ENCODE assay signal across 25 cellular contexts in genomic region chr3:50353231-50354004, GRCh38. TPM values are rescaled to one million over a fixed set of nuclear protein-coding genes. Genes with fewer than 3 reads are reported as not detected.
A peak's percentile ranks its signal among the peaks of the same experiment; 100 is the strongest.
DNase-seq lines count a peak whose midpoint lies in the region; ATAC-seq, FAIRE-seq and TF ChIP-seq lines count a peak whose summit lies in the region.
"Had no signal": no experiment of that assay in that cellular context is flagged by ENCODE, and none has a peak within 500 bp of the region (broad histone marks: within the 10 kb centered on the region; RNA-seq: fewer than 3 reads in every experiment).

No MANE protein-coding gene starts in this region.

- no peak overlapping the region for H2BK12ac ChIP-seq in neuronal stem cell (ENCODE audit: low read length)

- no peak overlapping the region for H3K4me3 ChIP-seq in BLaER1
- no peak overlapping the region for H3K4me3 ChIP-seq in GM23248
- H3K4me3 ChIP-seq in astrocyte (ENCODE audit: insufficient read depth, low read depth, low read length) = no peak overlapping the region
- H3K4me3 ChIP-seq in neuronal stem cell (ENCODE audit: low read length in 2 of 2) = peak overlapping the region in 1 of 2 donors; percentile 30
- H3K4me3 ChIP-seq: thoracic aorta, vagina had no signal

- no peaks in the 10 kb centered on the region for H3K27me3 Mint-ChIP-seq in astrocyte (ENCODE audit: low read depth, unreplicated experiment)
- no peaks in the 10 kb centered on the region for H3K27me3 Mint-ChIP-seq in activated CD4-positive, alpha-beta T cell treated with anti-CD3 and anti-CD28 coated beads for 36 hours
- H3K27me3 Mint-ChIP-seq: effector memory CD8-positive, alpha-beta T cell; naive thymus-derived CD4-positive, alpha-beta T cell had no signal

- no peak overlapping the region for H4K91ac ChIP-seq in neuronal stem cell (ENCODE audit: low read depth, low read length, poor library complexity)

- H3F3A ChIP-seq in GM23248 (ENCODE audit: insufficient read depth) = peaks cover 14% of the 10 kb centered on the region; the same call in 1 of the 2 replicates

- POLR2A ChIA-PET in activated CD4-positive, alpha-beta T cell treated with anti-CD3 and anti-CD28 coated beads for 36 hours (lab: Charles Lee) = interaction anchor here (1.0 to 1.2 kb wide), 2 partner anchors 12 to 16 kb away, joined by 3 read pairs; no protein-coding TSS in a partner anchor

- H3K36me3 Mint-ChIP-seq in astrocyte (ENCODE audit: low read depth, unreplicated experiment) = peaks cover 13% of the 10 kb centered on the region
- peaks cover 35% of the 10 kb centered on the region for H3K36me3 Mint-ChIP-seq in activated CD4-positive, alpha-beta T cell treated with anti-CD3 and anti-CD28 coated beads for 36 hours (ENCODE audit: low read depth)

- DNase-seq in GM23248 = no peak
- no peak for DNase-seq in astrocyte (ENCODE audit: low read depth)
- DNase-seq in neuronal stem cell (ENCODE audit: low spot score) = no peak
- no peak for DNase-seq in erythroblast (lab: John Stamatoyannopoulos, UW)
- DNase-seq in activated CD4-positive, alpha-beta T cell treated with anti-CD3 and anti-CD28 coated beads for 36 hours = no peak
- DNase-seq: activated CD4-positive, alpha-beta T cell treated with anti-CD3 and anti-CD28 coated beads, Interleukin-2, amount 50 U/mL, for 4 hours; activated gamma-delta T cell; effector memory CD8-positive, alpha-beta T cell; left colon; naive thymus-derived CD4-positive, alpha-beta T cell; NCI-H1105; NCI-H1930; NCI-H2227 treated with DMSO at 0.1 percent for 48 hours; right cardiac atrium; RPMI8226; stimulated activated CD4-positive, alpha-beta T cell treated with anti-CD3 and anti-CD28 coated beads, Interleukin-4, amount 100 ng/mL, for 1 hour; stimulated activated naive CD4-positive, alpha-beta T cell had no signal

- H3K18ac ChIP-seq in neuronal stem cell (ENCODE audit: low read length) = no peak overlapping the region

- no peak for FAIRE-seq in astrocyte (lab: Jason Lieb, UNC)

- no peak for TF ChIP-seq POLR2A in erythroblast (IDR thresholded peaks at IDR 0.05; ENCODE audit: low read length)

- no peaks in the 10 kb centered on the region for H3K9me2 ChIP-seq in GM23248 (ENCODE audit: insufficient read depth)

- peaks cover 30% of the 10 kb centered on the region for H3K4me1 Mint-ChIP-seq in astrocyte (ENCODE audit: low read depth, unreplicated experiment)
- H3K4me1 Mint-ChIP-seq in activated CD4-positive, alpha-beta T cell treated with anti-CD3 and anti-CD28 coated beads for 36 hours = peaks cover 61% of the 10 kb centered on the region

- intact Hi-C loops in activated CD4-positive, alpha-beta T cell treated with anti-CD3 and anti-CD28 coated beads for 36 hours (cut with DNase I, micrococcal nuclease) = loop anchor here (5.0 to 10.0 kb wide), 6 partner anchors 214 to 1704 kb away; partner anchors contain the start of genes CISH (in 2 of the 2), C3orf18 (in 1 of the 2), DCAF1 (in 1 of the 2) and DUSP7 (in 1 of the 2)

- no peak overlapping the region for H3K4me2 ChIP-seq in BLaER1
- no peak overlapping the region for H3K4me2 ChIP-seq in GM23248 (ENCODE audit: unreplicated experiment)
- no peak overlapping the region for H3K4me2 ChIP-seq in astrocyte (ENCODE audit: low read length)
- no peak overlapping the region for H3K4me2 ChIP-seq in neuronal stem cell (ENCODE audit: insufficient read depth, low read length, poor library complexity, severe bottlenecking)

- H4K20me1 ChIP-seq in BLaER1 = peaks cover 85% of the 10 kb centered on the region
- H4K20me1 ChIP-seq in GM23248 (ENCODE audit: insufficient read depth) = peaks cover 10% of the 10 kb centered on the region; the same call in 1 of the 2 replicates
- H4K20me1 ChIP-seq in astrocyte (ENCODE audit: insufficient read depth, low read length) = peaks cover 69% of the 10 kb centered on the region

- no peaks in the 10 kb centered on the region for H3K27me3 ChIP-seq in BLaER1
- H3K27me3 ChIP-seq in GM23248 (replicated peaks; ENCODE audit: insufficient read depth) = no peaks in the 10 kb centered on the region
- H3K27me3 ChIP-seq in astrocyte (ENCODE audit: insufficient read depth, low read length) = no peaks in the 10 kb centered on the region
- H3K27me3 ChIP-seq in neuronal stem cell (ENCODE audit: control insufficient read depth in 3 of 3, insufficient read depth in 3 of 3, low read depth in 1 of 3, low read length in 3 of 3) = no peaks in the 10 kb centered on the region
- H3K27me3 ChIP-seq: foreskin keratinocyte, vagina had no signal

- H3K79me2 ChIP-seq in GM23248 (ENCODE audit: insufficient read depth) = peaks cover 89% of the 10 kb centered on the region
- peaks cover 87% of the 10 kb centered on the region for H3K79me2 ChIP-seq in astrocyte (ENCODE audit: insufficient read depth, low read length)

- H2AFZ ChIP-seq in GM23248 (no peak overlapping the region), astrocyte (ENCODE audit: low read depth, low read length) (no peak overlapping the region), neuronal stem cell (ENCODE audit: low read length) (no peak overlapping the region)
- H2AFZ ChIP-seq: parathyroid adenoma had no signal

- no peak overlapping the region for H2BK15ac ChIP-seq in neuronal stem cell (ENCODE audit: low read length)

- H3K79me1 ChIP-seq in neuronal stem cell (ENCODE audit: low read depth, low read length) = peaks cover 9% of the 10 kb centered on the region

- H3K4me1 ChIP-seq in BLaER1 (peaks cover 64% of the 10 kb centered on the region), GM23248 (ENCODE audit: insufficient read depth) (peaks cover 42% of the 10 kb centered on the region), astrocyte (ENCODE audit: insufficient read depth, low read length) (peaks cover 51% of the 10 kb centered on the region), neuronal stem cell (ENCODE audit: control insufficient read depth in 2 of 2, insufficient read depth in 1 of 2, low read depth in 1 of 2, low read length in 2 of 2) (peaks cover 30 to 34% of the 10 kb centered on the region in 2 donors)

- no peak overlapping the region for H3K4me3 Mint-ChIP-seq in astrocyte (ENCODE audit: unreplicated experiment)
- no peak overlapping the region for H3K4me3 Mint-ChIP-seq in activated CD4-positive, alpha-beta T cell treated with anti-CD3 and anti-CD28 coated beads for 36 hours
- H3K4me3 Mint-ChIP-seq: effector memory CD8-positive, alpha-beta T cell had no signal

- H2AK5ac ChIP-seq in neuronal stem cell (ENCODE audit: low read depth, low read length) = no peak overlapping the region

- H3K27ac Mint-ChIP-seq in astrocyte (ENCODE audit: unreplicated experiment) = no peak overlapping the region
- H3K27ac Mint-ChIP-seq in activated CD4-positive, alpha-beta T cell treated with anti-CD3 and anti-CD28 coated beads for 36 hours = no peak overlapping the region

- no peak for ATAC-seq in activated CD4-positive, alpha-beta T cell treated with anti-CD3 and anti-CD28 coated beads for 36 hours
- no peak for ATAC-seq in GM18502 (IDR thresholded peaks at IDR 0.05; ENCODE audit: poor library complexity, unreplicated experiment)
- ATAC-seq: effector memory CD8-positive, alpha-beta T cell; esophagus mucosa; naive thymus-derived CD4-positive, alpha-beta T cell; right cardiac atrium had no signal

- no peak overlapping the region for H3K14ac ChIP-seq in neuronal stem cell (ENCODE audit: low read length)

- H3K36me3 ChIP-seq in BLaER1 (peaks cover 71% of the 10 kb centered on the region), GM23248 (ENCODE audit: low read depth) (peaks cover 7% of the 10 kb centered on the region; the same call in 1 of the 2 replicates), astrocyte (ENCODE audit: insufficient read depth, low read length) (peaks cover 10% of the 10 kb centered on the region), neuronal stem cell (replicated peaks in 1 of 2; ENCODE audit: control insufficient read depth in 2 of 2, insufficient read depth in 2 of 2, low read length in 2 of 2) (peaks cover 40 to 65% of the 10 kb centered on the region in 2 donors)

- H3K27ac ChIP-seq in BLaER1 (no peak overlapping the region), GM23248 (peak overlapping the region; percentile 41), astrocyte (ENCODE audit: low read depth, low read length) (peak overlapping the region; percentile 4), neuronal stem cell (replicated peaks; ENCODE audit: low read length) (no peak overlapping the region)
- H3K27ac ChIP-seq: foreskin keratinocyte, parathyroid adenoma, thoracic aorta, vagina had no signal

- in situ Hi-C loops in GM23248 (cut with MboI) = no loop called here

- H3K23ac ChIP-seq in neuronal stem cell (ENCODE audit: low read depth, low read length, poor library complexity) = no peak overlapping the region

- H2BK5ac ChIP-seq in neuronal stem cell (ENCODE audit: low read length) = no peak overlapping the region

- no peak overlapping the region for H2BK120ac ChIP-seq in neuronal stem cell (ENCODE audit: low read depth, low read length)

- H3K9me3 ChIP-seq in BLaER1 (no peaks in the 10 kb centered on the region), GM23248 (ENCODE audit: low read depth) (no peaks in the 10 kb centered on the region), astrocyte (ENCODE audit: insufficient read depth, low read depth, low read length) (no peaks in the 10 kb centered on the region), neuronal stem cell (replicated peaks in 1 of 2; ENCODE audit: control insufficient read depth in 2 of 2, insufficient read depth in 1 of 2, low read depth in 1 of 2, low read length in 2 of 2) (no peaks in the 10 kb centered on the region)
- H3K9me3 ChIP-seq: thoracic aorta, vagina had no signal

- H4K8ac ChIP-seq in neuronal stem cell (ENCODE audit: low read depth, low read length) = no peak overlapping the region

- WGBS in GM23248 (ENCODE audit: low coverage in 1 of 2, low lambda C conversion rate in 2 of 2, missing lambda C conversion rate in 2 of 2), 2 experiments = 70 to 71% methylated on average over 12 of the region's 12 CpGs
- no CpG with 5 or more reads among the region's 12 CpGs for WGBS in neuronal stem cell (ENCODE audit: extremely low coverage in 2 of 2, insufficient read length in 2 of 2, insufficient replicate concordance in 1 of 2), 2 donors

- H3K9ac ChIP-seq in BLaER1 (peak overlapping the region; percentile 29; the same call in 1 of the 2 replicates), GM23248 (peak overlapping the region; percentile 22; the same call in 1 of the 2 replicates), astrocyte (ENCODE audit: low read length) (no peak overlapping the region), neuronal stem cell (ENCODE audit: low read depth, low read length, poor library complexity) (peak overlapping the region; percentile 72)
- H3K9ac ChIP-seq: parathyroid adenoma had no signal

- TF ChIP-seq CTCF in astrocyte (IDR thresholded peaks at IDR 0.05; ENCODE audit: insufficient read depth, low read depth, low read length) = no peak

- H3K4ac ChIP-seq in neuronal stem cell (ENCODE audit: low read length) = no peak overlapping the region

- CTCF ChIA-PET in activated CD4-positive, alpha-beta T cell treated with anti-CD3 and anti-CD28 coated beads for 36 hours (lab: Charles Lee) = interaction anchor here (0.7 to 1.4 kb wide), 6 partner anchors 11 to 813 kb away, joined by 3 to 9 read pairs (median 4); partner anchors contain the start of genes IFRD2 and TUSC2

- no peaks in the 10 kb centered on the region for H3K9me3 Mint-ChIP-seq in astrocyte (ENCODE audit: unreplicated experiment)
- H3K9me3 Mint-ChIP-seq in activated CD4-positive, alpha-beta T cell treated with anti-CD3 and anti-CD28 coated beads for 36 hours (ENCODE audit: low read depth) = no peaks in the 10 kb centered on the region
- H3K9me3 Mint-ChIP-seq: effector memory CD8-positive, alpha-beta T cell; naive thymus-derived CD4-positive, alpha-beta T cell had no signal

RNA-seq across cellular contexts. Expression of gene CYB561D2, which starts 2.8 kb away (rescaled TPM):
- total RNA-seq in GM23248 (2014; rRNA removed; shearing (Covaris generic)) = 29.0 and 37.7 TPM in 2 replicates
- polyA plus RNA-seq in GM23248 (2016; fragmentation: Nextera tagmentation; extraction: Ambion mirVana) = 28.3 and 31.5 TPM in 2 replicates
- total RNA-seq in astrocyte = 18.9 and 19.4 TPM in 2 replicates
- 6.9 TPM for polyA plus RNA-seq in neuronal stem cell (2013, experiment 1 of 2)
- 7.1 TPM for polyA plus RNA-seq in neuronal stem cell (2013, experiment 2 of 2)
- total RNA-seq in activated CD4-positive, alpha-beta T cell treated with anti-CD3 and anti-CD28 coated beads for 36 hours = 10 to 100 TPM; 10.3 to 14.3 TPM

RNA-seq across cellular contexts. Expression of gene NPRL2, which starts 2.8 kb away (rescaled TPM):
- 17.9 and 20.2 TPM in 2 replicates for total RNA-seq in GM23248 (2014; rRNA removed; shearing (Covaris generic))
- polyA plus RNA-seq in GM23248 (2016; fragmentation: Nextera tagmentation; extraction: Ambion mirVana) = 22.9 and 28.9 TPM in 2 replicates
- total RNA-seq in astrocyte = 15.7 and 20.3 TPM in 2 replicates
- 19.4 TPM for polyA plus RNA-seq in neuronal stem cell (2013, experiment 1 of 2)
- polyA plus RNA-seq in neuronal stem cell (2013, experiment 2 of 2) = 17.4 TPM
- total RNA-seq in activated CD4-positive, alpha-beta T cell treated with anti-CD3 and anti-CD28 coated beads for 36 hours = 10 to 100 TPM; 42.5 to 43.0 TPM

RNA-seq across cellular contexts. Expression of gene TMEM115, which starts 5.9 kb away (rescaled TPM):
- 68.4 and 95.4 TPM in 2 replicates for total RNA-seq in GM23248 (2014; rRNA removed; shearing (Covaris generic))
- polyA plus RNA-seq in GM23248 (2016; fragmentation: Nextera tagmentation; extraction: Ambion mirVana) = 73.1 and 78.1 TPM in 2 replicates
- total RNA-seq in astrocyte = 48.7 and 49.8 TPM in 2 replicates
- polyA plus RNA-seq in neuronal stem cell (2013, experiment 1 of 2) = 21.4 TPM
- polyA plus RNA-seq in neuronal stem cell (2013, experiment 2 of 2) = 20.8 TPM
- 10 to 100 TPM; 13.1 to 16.1 TPM for total RNA-seq in activated CD4-positive, alpha-beta T cell treated with anti-CD3 and anti-CD28 coated beads for 36 hours

RNA-seq across cellular contexts. Expression of gene ZMYND10, which starts 7.9 kb away (rescaled TPM):
- 1.5 TPM in 1 of 2 replicates, not detected in the other for total RNA-seq in GM23248 (2014; rRNA removed; shearing (Covaris generic))
- polyA plus RNA-seq in GM23248 (2016; fragmentation: Nextera tagmentation; extraction: Ambion mirVana) = 0.61 and 0.90 TPM in 2 replicates
- 0.39 and 0.55 TPM in 2 replicates for total RNA-seq in astrocyte
- polyA plus RNA-seq in neuronal stem cell (2013, experiment 1 of 2) = 2.0 TPM
- polyA plus RNA-seq in neuronal stem cell (2013, experiment 2 of 2) = 1.6 TPM
- total RNA-seq in activated CD4-positive, alpha-beta T cell treated with anti-CD3 and anti-CD28 coated beads for 36 hours = 1 to 10 TPM; 1.0 to 1.3 TPM
- total RNA-seq: G401, thoracic aorta had no signal

RNA-seq across cellular contexts. Expression of gene RASSF1, which starts 12.8 kb away (rescaled TPM):
- 57.5 and 68.7 TPM in 2 replicates for total RNA-seq in GM23248 (2014; rRNA removed; shearing (Covaris generic))
- 56.4 and 59.0 TPM in 2 replicates for polyA plus RNA-seq in GM23248 (2016; fragmentation: Nextera tagmentation; extraction: Ambion mirVana)
- 19.5 and 26.5 TPM in 2 replicates for total RNA-seq in astrocyte
- polyA plus RNA-seq in neuronal stem cell (2013, experiment 1 of 2) = 8.5 TPM
- 8.5 TPM for polyA plus RNA-seq in neuronal stem cell (2013, experiment 2 of 2)
- total RNA-seq in activated CD4-positive, alpha-beta T cell treated with anti-CD3 and anti-CD28 coated beads for 36 hours = 10 to 100 TPM; 30.8 to 50.7 TPM

Comparison
In these comparisons a context has a peak if more than half of its experiments do, and no peak if none do; other contexts are left out.
1. H3K27ac ChIP-seq: peak in GM23248 (single experiment) and astrocyte (single experiment); none in BLaER1 (single experiment) and neuronal stem cell (single experiment).